ENCODE assay signal across 40 cellular contexts in the genomic region with DNA sequence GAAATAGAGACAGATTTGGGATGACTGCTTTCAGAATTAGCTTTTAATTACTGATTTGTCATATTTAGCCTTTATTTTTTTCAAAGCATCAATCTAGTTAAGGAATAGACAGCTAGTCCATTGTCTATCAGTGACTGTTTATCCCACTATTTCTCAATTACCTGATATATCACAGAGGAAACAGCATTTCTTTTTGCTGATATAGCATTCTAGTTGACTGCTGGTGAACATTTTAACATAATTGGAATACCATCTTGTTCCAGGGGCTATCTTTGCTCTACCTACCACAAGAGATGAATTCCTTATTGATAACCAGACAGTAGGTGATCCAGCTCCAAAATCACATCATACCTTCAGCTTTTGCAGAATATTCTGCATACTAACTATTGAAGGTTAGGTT.
"Had no signal": no experiment of that assay in that cellular context is flagged by ENCODE, and none has a peak within 500 bp of the region (broad histone marks: within the 10 kb centered on the region; RNA-seq: fewer than 3 reads in every experiment).

No MANE protein-coding gene starts in this region.

- H3K36me3 Mint-ChIP-seq: activated naive CD4-positive, alpha-beta T cell treated with anti-CD3 and anti-CD28 coated beads, Interleukin-2, amount 10 ng/mL, durations not matched to agents 7 days and 5 days; activated naive CD4-positive, alpha-beta T cell treated with anti-CD3 and anti-CD28 coated beads, Interleukin-2, amount 50 U/mL, for 24 hours; activated naive CD8-positive, alpha-beta T cell; activated naive CD8-positive, alpha-beta T cell treated with anti-CD3 and anti-CD28 coated beads for 36 hours; activated naive CD8-positive, alpha-beta T cell treated with anti-CD3 and anti-CD28 coated beads, Interleukin-2, amount 10 ng/mL, durations not matched to agents 7 days and 5 days; brain had no signal

- H3K27ac Mint-ChIP-seq: activated naive CD4-positive, alpha-beta T cell treated with anti-CD3 and anti-CD28 coated beads for 36 hours; activated naive CD4-positive, alpha-beta T cell treated with anti-CD3 and anti-CD28 coated beads, Interleukin-2, amount 10 ng/mL, durations not matched to agents 7 days and 5 days; activated naive CD4-positive, alpha-beta T cell treated with anti-CD3 and anti-CD28 coated beads, Interleukin-2, amount 50 U/mL, for 24 hours; activated naive CD4-positive, alpha-beta T cell treated with anti-CD3 and anti-CD28 coated beads, Interleukin-2, amount 50 U/mL, for 72 hours; activated naive CD8-positive, alpha-beta T cell; activated naive CD8-positive, alpha-beta T cell treated with anti-CD3 and anti-CD28 coated beads for 36 hours; activated naive CD8-positive, alpha-beta T cell treated with anti-CD3 and anti-CD28 coated beads, Interleukin-2, amount 10 ng/mL, durations not matched to agents 7 days and 5 days; activated naive CD8-positive, alpha-beta T cell treated with anti-CD3 and anti-CD28 coated beads, Interleukin-2, amount 50 U/mL, for 24 hours; activated T-cell treated with anti-CD3 and anti-CD28 coated beads, Interleukin-2, amount 50 U/mL, for 24 hours; activated T-cell treated with anti-CD3 and anti-CD28 coated beads, Interleukin-2, amount 50 U/mL, for 72 hours; activated T-helper 1 cell treated with anti-CD3 and anti-CD28 coated beads, Interleukin-12 subunit alpha, Interleukin-12 subunit beta, Interleukin-2, Interleukin-4 antibody, amounts not matched to agents 30 ng/mL and 10 ng/mL and 1 ng/mL, durations not matched to agents 14 hours and 24 hours and 36 hours; activated T-helper 17 cell treated with anti-CD3 and anti-CD28 coated beads, Interleukin-2, amount 50 U/mL, for 72 hours; activated T-helper 2 cell treated with anti-CD3 and anti-CD28 coated beads, Interferon-gamma antibody, Interleukin-2, Interleukin-4, amounts not matched to agents 10 μg/mL and 5 μg/mL and 100 μg/mL, durations not matched to agents 14 hours and 24 hours and 36 hours; brain had no signal

- DNase-seq: activated effector memory CD4-positive, alpha-beta T cell treated with anti-CD3 and anti-CD28 coated beads, Interleukin-2, amount 50 U/mL, for 16 hours; activated effector memory CD4-positive, alpha-beta T cell treated with Interleukin-2 at 50 U/mL for 16 hours; activated gamma-delta T cell; activated gamma-delta T cell treated with Interleukin-2 at 50 U/mL for 16 hours; activated naive CD4-positive, alpha-beta T cell; activated naive CD4-positive, alpha-beta T cell treated with anti-CD3 and anti-CD28 coated beads for 36 hours; activated naive CD4-positive, alpha-beta T cell treated with anti-CD3 and anti-CD28 coated beads, Interleukin-2, amount 10 ng/mL, durations not matched to agents 7 days and 5 days; activated naive CD4-positive, alpha-beta T cell treated with anti-CD3 and anti-CD28 coated beads, Interleukin-2, amount 50 U/mL, for 16 hours; activated naive CD4-positive, alpha-beta T cell treated with Interleukin-2 at 50 U/mL for 16 hours; activated naive CD8-positive, alpha-beta T cell treated with anti-CD3 and anti-CD28 coated beads for 36 hours; activated naive CD8-positive, alpha-beta T cell treated with anti-CD3 and anti-CD28 coated beads, Interleukin-2, amount 10 ng/mL, durations not matched to agents 7 days and 5 days; activated naive CD8-positive, alpha-beta T cell treated with anti-CD3 and anti-CD28 coated beads, Interleukin-2, amount 50 U/mL, for 24 hours; activated T-cell treated with anti-CD3 and anti-CD28 coated beads, Interleukin-2, amount 50 U/mL, for 1 hour; activated T-cell treated with anti-CD3 and anti-CD28 coated beads, Interleukin-2, amount 50 U/mL, for 24 hours; activated T-cell treated with anti-CD3 and anti-CD28 coated beads, Interleukin-2, amount 50 U/mL, for 4 hours; activated T-cell treated with anti-CD3 and anti-CD28 coated beads, Interleukin-2, amount 50 U/mL, for 48 hours; activated T-cell treated with anti-CD3 and anti-CD28 coated beads, Interleukin-2, amount 50 U/mL, for 72 hours; adrenal gland; amniotic stem cell; amygdala; anterior cingulate cortex; aorta; body of pancreas; brain microvascular endothelial cell; caudate nucleus; central memory CD4-positive, alpha-beta T cell; cerebellar nuclear complex had no signal

- H3K27ac ChIP-seq: adrenal gland, ascending aorta, body of pancreas, brain microvascular endothelial cell, breast epithelium, cardiac muscle cell had no signal

- H3K9me3 ChIP-seq: adrenal gland, ascending aorta, body of pancreas, breast epithelium had no signal

- H3K27me3 Mint-ChIP-seq: activated naive CD4-positive, alpha-beta T cell treated with anti-CD3 and anti-CD28 coated beads, Interleukin-2, amount 10 ng/mL, durations not matched to agents 7 days and 5 days; activated naive CD4-positive, alpha-beta T cell treated with anti-CD3 and anti-CD28 coated beads, Interleukin-2, amount 50 U/mL, for 24 hours; activated naive CD8-positive, alpha-beta T cell; activated naive CD8-positive, alpha-beta T cell treated with anti-CD3 and anti-CD28 coated beads for 36 hours; activated naive CD8-positive, alpha-beta T cell treated with anti-CD3 and anti-CD28 coated beads, Interleukin-2, amount 10 ng/mL, durations not matched to agents 7 days and 5 days; activated naive CD8-positive, alpha-beta T cell treated with anti-CD3 and anti-CD28 coated beads, Interleukin-2, amount 50 U/mL, for 24 hours; activated T-cell treated with anti-CD3 and anti-CD28 coated beads, Interleukin-2, amount 50 U/mL, for 24 hours; activated T-helper 17 cell treated with anti-CD3 and anti-CD28 coated beads, Interleukin-2, amount 50 U/mL, for 72 hours; brain; central memory CD8-positive, alpha-beta T cell had no signal

- ATAC-seq: activated naive CD4-positive, alpha-beta T cell treated with anti-CD3 and anti-CD28 coated beads, Interleukin-2, amount 50 U/mL, for 72 hours; activated naive CD8-positive, alpha-beta T cell treated with anti-CD3 and anti-CD28 coated beads, Interleukin-2, amount 50 U/mL, for 24 hours; activated T-cell treated with anti-CD3 and anti-CD28 coated beads, Interleukin-2, amount 50 U/mL, for 4 hours; activated T-cell treated with anti-CD3 and anti-CD28 coated beads, Interleukin-2, amount 50 U/mL, for 72 hours; activated T-helper 17 cell treated with anti-CD3 and anti-CD28 coated beads, Interleukin-2, amount 50 U/mL, for 72 hours; body of pancreas had no signal

- H3K4me3 Mint-ChIP-seq: activated naive CD4-positive, alpha-beta T cell treated with anti-CD3 and anti-CD28 coated beads for 36 hours; activated naive CD4-positive, alpha-beta T cell treated with anti-CD3 and anti-CD28 coated beads, Interleukin-2, amount 10 ng/mL, durations not matched to agents 7 days and 5 days; activated naive CD4-positive, alpha-beta T cell treated with anti-CD3 and anti-CD28 coated beads, Interleukin-2, amount 50 U/mL, for 24 hours; activated naive CD8-positive, alpha-beta T cell; activated naive CD8-positive, alpha-beta T cell treated with anti-CD3 and anti-CD28 coated beads for 36 hours; activated naive CD8-positive, alpha-beta T cell treated with anti-CD3 and anti-CD28 coated beads, Interleukin-2, amount 10 ng/mL, durations not matched to agents 7 days and 5 days; activated naive CD8-positive, alpha-beta T cell treated with anti-CD3 and anti-CD28 coated beads, Interleukin-2, amount 50 U/mL, for 24 hours; activated T-cell treated with anti-CD3 and anti-CD28 coated beads, Interleukin-2, amount 50 U/mL, for 24 hours; activated T-cell treated with anti-CD3 and anti-CD28 coated beads, Interleukin-2, amount 50 U/mL, for 4 hours; activated T-cell treated with anti-CD3 and anti-CD28 coated beads, Interleukin-2, amount 50 U/mL, for 72 hours; activated T-helper 1 cell treated with anti-CD3 and anti-CD28 coated beads, Interleukin-12 subunit alpha, Interleukin-12 subunit beta, Interleukin-2, Interleukin-4 antibody, amounts not matched to agents 30 ng/mL and 10 ng/mL and 1 ng/mL, durations not matched to agents 14 hours and 24 hours and 36 hours; activated T-helper 17 cell treated with anti-CD3 and anti-CD28 coated beads, Interleukin-2, amount 50 U/mL, for 72 hours; brain; central memory CD8-positive, alpha-beta T cell had no signal

- H3K4me1 ChIP-seq: adrenal gland, ascending aorta, body of pancreas, breast epithelium had no signal

- H3K27me3 ChIP-seq: adrenal gland, ascending aorta, body of pancreas, brain microvascular endothelial cell, breast epithelium, cardiac muscle cell had no signal

- H3K4me3 ChIP-seq: adrenal gland, ascending aorta, body of pancreas, breast epithelium, cardiac muscle cell had no signal

- H3K4me1 Mint-ChIP-seq: activated naive CD4-positive, alpha-beta T cell treated with anti-CD3 and anti-CD28 coated beads, Interleukin-2, amount 10 ng/mL, durations not matched to agents 7 days and 5 days; activated naive CD4-positive, alpha-beta T cell treated with anti-CD3 and anti-CD28 coated beads, Interleukin-2, amount 50 U/mL, for 24 hours; activated naive CD8-positive, alpha-beta T cell treated with anti-CD3 and anti-CD28 coated beads for 36 hours; activated naive CD8-positive, alpha-beta T cell treated with anti-CD3 and anti-CD28 coated beads, Interleukin-2, amount 10 ng/mL, durations not matched to agents 7 days and 5 days; activated naive CD8-positive, alpha-beta T cell treated with anti-CD3 and anti-CD28 coated beads, Interleukin-2, amount 50 U/mL, for 24 hours; activated T-helper 17 cell treated with anti-CD3 and anti-CD28 coated beads, Interleukin-2, amount 50 U/mL, for 72 hours; brain; central memory CD8-positive, alpha-beta T cell had no signal

- H3K36me3 ChIP-seq: adrenal gland, ascending aorta, brain microvascular endothelial cell, breast epithelium, cardiac muscle cell had no signal

- FAIRE-seq: astrocyte, bronchial epithelial cell had no signal

- H3K9me3 Mint-ChIP-seq: activated naive CD4-positive, alpha-beta T cell treated with anti-CD3 and anti-CD28 coated beads, Interleukin-2, amount 50 U/mL, for 24 hours had no signal
